In the genomic region with DNA sequence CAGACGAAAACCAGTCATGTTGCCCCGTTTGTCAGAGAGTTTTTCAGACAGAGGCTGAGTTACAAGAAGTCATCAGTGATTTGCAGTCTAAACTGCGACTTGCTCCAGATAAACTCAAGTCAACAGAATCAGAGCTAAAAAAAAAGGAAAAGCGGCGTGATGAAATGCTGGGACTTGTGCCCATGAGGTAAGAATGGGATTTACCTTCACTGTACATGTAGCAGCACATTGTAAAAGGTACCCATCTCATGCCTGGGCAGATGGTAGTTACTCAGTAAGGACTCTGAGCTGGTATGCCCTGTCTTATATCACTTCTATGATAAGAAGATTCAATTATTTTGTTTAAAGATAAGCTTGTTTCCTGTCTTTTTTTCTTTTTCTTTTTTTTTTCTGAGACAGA, we compare ENCODE assay signal across 21 cellular contexts. TPM values are rescaled to one million over a fixed set of nuclear protein-coding genes. Genes with fewer than 3 reads are reported as not detected.
DNase-seq lines count a peak whose midpoint lies in the region; ATAC-seq and TF ChIP-seq lines count a peak whose summit lies in the region.
"Had no signal": no experiment of that assay in that cellular context is flagged by ENCODE, and none has a peak within 500 bp of the region (broad histone marks: within the 10 kb centered on the region; RNA-seq: fewer than 3 reads in every experiment).

No MANE protein-coding gene starts in this region.

- TSS peak; percentile 36 for BruUV-seq in Calu3 (replicated peaks; lab: Mats Ljungman, UMichigan)

- no peak for TF ChIP-seq CTCF in Calu3 (IDR thresholded peaks at IDR 0.05; ENCODE audit: unreplicated experiment)
- no peak for TF ChIP-seq CTCF in foreskin keratinocyte (conservative IDR thresholded peaks at IDR 0.05)
- no peak for TF ChIP-seq CTCF in vagina (IDR thresholded peaks at IDR 0.05)

- no peak overlapping the region for H3K4me3 ChIP-seq in vagina
- H3K4me3 ChIP-seq: A549; BLaER1 treated with 17β-estradiol and CSF1 and Interleukin-3, amounts not matched to agents 10 nM and 100 nM; HAP-1 had no signal

- H3K27me3 ChIP-seq in foreskin keratinocyte = no peaks in the 10 kb centered on the region
- H3K27me3 ChIP-seq in vagina = no peaks in the 10 kb centered on the region
- H3K27me3 ChIP-seq: BE2C; BLaER1 treated with 17β-estradiol and CSF1 and Interleukin-3, amounts not matched to agents 10 nM and 100 nM had no signal

- intact Hi-C loops in Calu3 (cut with micrococcal nuclease; ENCODE audit: unreplicated experiment) = no loop called here
- intact Hi-C loops in vagina (cut with DNase I) = no loop called here

- H3K27ac Mint-ChIP-seq in Calu3 (ENCODE audit: unreplicated experiment) = no peak overlapping the region
- H3K27ac Mint-ChIP-seq: CD4-positive, alpha-beta T cell; HFFc6 had no signal

- H3K36me3 Mint-ChIP-seq in Calu3 (ENCODE audit: insufficient read depth, unreplicated experiment) = peaks cover 2% of the 10 kb centered on the region

- H3K27ac ChIP-seq in epithelial cell of prostate (no peak overlapping the region), foreskin keratinocyte (peak overlapping the region; percentile 24), vagina (no peak overlapping the region)
- H3K27ac ChIP-seq: A549; BLaER1 treated with 17β-estradiol and CSF1 and Interleukin-3, amounts not matched to agents 10 nM and 100 nM had no signal

- H3K27me3 Mint-ChIP-seq in Calu3 (ENCODE audit: unreplicated experiment) = no peaks in the 10 kb centered on the region
- H3K27me3 Mint-ChIP-seq: CD4-positive, alpha-beta T cell; CD8-positive, alpha-beta memory T cell had no signal

- peaks cover 23% of the 10 kb centered on the region for H3K4me1 Mint-ChIP-seq in Calu3 (ENCODE audit: low read depth, unreplicated experiment)
- H3K4me1 Mint-ChIP-seq: CD14-positive monocyte; CD8-positive, alpha-beta memory T cell had no signal

- ATAC-seq in foreskin keratinocyte (no peak), HG03025 (IDR thresholded peaks at IDR 0.05; ENCODE audit: low FRiP score, unreplicated experiment) (no peak)
- ATAC-seq: A549 had no signal

- no peak overlapping the region for H3K4me3 Mint-ChIP-seq in Calu3 (ENCODE audit: low read depth, unreplicated experiment)
- H3K4me3 Mint-ChIP-seq: CD14-positive monocyte; CD4-positive, alpha-beta T cell; CD8-positive, alpha-beta memory T cell; HFFc6 had no signal

- H3K36me3 ChIP-seq in vagina = peaks cover 0 to 57% of the 10 kb centered on the region in 2 donors

- H3K4me1 ChIP-seq in foreskin keratinocyte = no peaks in the 10 kb centered on the region
- H3K4me1 ChIP-seq in vagina = no peaks in the 10 kb centered on the region
- H3K4me1 ChIP-seq: BE2C; BLaER1 treated with 17β-estradiol and CSF1 and Interleukin-3, amounts not matched to agents 10 nM and 100 nM; HAP-1 had no signal

- no peak for DNase-seq in Calu3
- peak; percentile 13 for DNase-seq in amniotic epithelial cell (ENCODE audit: low read depth)
- peak; percentile 10 for DNase-seq in epithelial cell of prostate (ENCODE audit: low read depth, low spot score)
- DNase-seq in foreskin keratinocyte = peak; percentile 44 to 55
- no peak for DNase-seq in dedifferentiated amniotic fluid mesenchymal stem cell (ENCODE audit: extremely low spot score)
- DNase-seq in vagina (ENCODE audit: extremely low spot score in 2 of 2) = no peak
- DNase-seq: 8988T; ACHN; AML-193; BE2C; CD4-positive, alpha-beta T cell; CD8-positive, alpha-beta memory T cell; DMS53; DND-41; GOT3; HFFc6 had no signal

- CTCF ChIA-PET in Calu3 (lab: Charles Lee) = interaction anchor here (0.6 to 0.8 kb wide), 2 partner anchors 207 to 217 kb away, joined by 3 read pairs; a partner anchor contains a TSS

- H3K9me3 Mint-ChIP-seq in Calu3 (ENCODE audit: low read depth, unreplicated experiment) = peaks cover 3% of the 10 kb centered on the region
- H3K9me3 Mint-ChIP-seq: CD14-positive monocyte; CD4-positive, alpha-beta T cell; CD8-positive, alpha-beta memory T cell; HFFc6 had no signal

- TF ChIP-seq POLR2A in vagina (IDR thresholded peaks at IDR 0.05) = no peak

- no peaks in the 10 kb centered on the region for H3K9me3 ChIP-seq in vagina
- H3K9me3 ChIP-seq: A549; BE2C; BLaER1 treated with 17β-estradiol and CSF1 and Interleukin-3, amounts not matched to agents 10 nM and 100 nM; HAP-1 had no signal

RNA-seq across cellular contexts. Expression of a gene that starts 38.8 kb away (rescaled TPM):
- 35.9 and 36.2 TPM in 2 replicates for total RNA-seq in Calu3 (2022)
- total RNA-seq in foreskin keratinocyte = 42.7 and 46.8 TPM in 2 replicates
- 9.3 and 11.1 TPM in 2 replicates for polyA plus RNA-seq in foreskin keratinocyte
- 29.0 TPM for total RNA-seq in vagina

RNA-seq across cellular contexts. Expression of a gene that starts 52.3 kb away (rescaled TPM):
- total RNA-seq in Calu3 (2022) (not detected in 2 replicates), foreskin keratinocyte (not detected in 2 replicates), vagina (not detected)
- polyA plus RNA-seq in foreskin keratinocyte = not detected in 2 replicates
- total RNA-seq: CD4-positive, alpha-beta T cell; HFFc6 had no signal
- polyA plus RNA-seq: A549; CD14-positive monocyte; CD8-positive, alpha-beta memory T cell had no signal

Comparison
In these comparisons a context has a peak if more than half of its experiments do, and no peak if none do; other contexts are left out.
1. DNase-seq: peak in amniotic epithelial cell (single experiment), epithelial cell of prostate (single experiment) and foreskin keratinocyte (2 of 2); none in Calu3 (single experiment), dedifferentiated amniotic fluid mesenchymal stem cell (single experiment) and vagina (0 of 2).